Comparison of ENCODE assay signal across 17 cellular contexts in genomic region chr9:116812231-116813028, GRCh38.
DNase-seq lines count a peak whose midpoint lies in the region; ATAC-seq, FAIRE-seq and TF ChIP-seq lines count a peak whose summit lies in the region.
"Had no signal": no experiment of that assay in that cellular context is flagged by ENCODE, and none has a peak within 500 bp of the region (broad histone marks: within the 10 kb centered on the region; RNA-seq: fewer than 3 reads in every experiment).

No MANE protein-coding gene starts in this region.

- H3K4me3 ChIP-seq in brain microvascular endothelial cell (ENCODE audit: low read depth, low read length) (no peak overlapping the region), adrenal gland (no peak overlapping the region)

- H3K36me3 ChIP-seq in brain microvascular endothelial cell (replicated peaks): no peaks in the 10 kb centered on the region
- no peaks in the 10 kb centered on the region for H3K36me3 ChIP-seq in adrenal gland (replicated peaks in 1 of 2)

- no peaks in the 10 kb centered on the region for H3K9me3 ChIP-seq in adrenal gland (replicated peaks in 1 of 3)

- in situ Hi-C loops in brain microvascular endothelial cell (cut with HindIII; ENCODE audit: low pct_ligation_motif_present, low sequenced_read_pairs): no loop called here

- intact Hi-C loops in posterior vena cava (cut with DNase I) (no loop called here), adrenal gland (cut with DNase I) (no loop called here)

- WGBS in adrenal gland, 4 donors: 62 to 73% (median 64%) methylated on average over 7 of the region's 7 CpGs

- TF ChIP-seq POLR2A in adrenal gland (IDR thresholded peaks at IDR 0.05): no peak

- ATAC-seq in HG03097 (IDR thresholded peaks at IDR 0.05; ENCODE audit: low FRiP score, unreplicated experiment): no peak
- ATAC-seq: Panc1 had no signal

- H3K27me3 ChIP-seq in brain microvascular endothelial cell (replicated peaks) (no peaks in the 10 kb centered on the region), adrenal gland (no peaks in the 10 kb centered on the region)

- H3K27ac ChIP-seq in brain microvascular endothelial cell (no peak overlapping the region), adrenal gland (no peak overlapping the region)

- DNase-seq in D721Med (ENCODE audit: insufficient read length, low spot score): no peak
- DNase-seq in NCI-H82 (lab: John Stamatoyannopoulos, UW): peak; percentile 96
- DNase-seq in brain microvascular endothelial cell: peak; percentile 5
- peak; percentile 28 for DNase-seq in kidney tubule cell (ENCODE audit: low spot score)
- DNase-seq in posterior vena cava (ENCODE audit: low spot score): no peak
- no peak for DNase-seq in DMS53 (lab: John Stamatoyannopoulos, UW)
- DNase-seq in adrenal gland: no peak
- DNase-seq: C1 segment of cervical spinal cord, H9, NCI-H1048, NCI-H1694, NCI-H345, NCI-H748 treated with DMSO at 0.1 percent for 48 hours, SHP77 treated with DMSO at 0.1 percent for 48 hours had no signal

- H3K4me1 ChIP-seq in adrenal gland (replicated peaks in 1 of 2): no peaks in the 10 kb centered on the region

- TF ChIP-seq CTCF in D721Med (IDR thresholded peaks at IDR 0.05; ENCODE audit: insufficient read depth, missing control alignments): no peak
- TF ChIP-seq CTCF in brain microvascular endothelial cell (IDR thresholded peaks at IDR 0.05; ENCODE audit: low read depth, low read length, missing control alignments): no peak
- TF ChIP-seq CTCF in adrenal gland (IDR thresholded peaks at IDR 0.05): no peak

- FAIRE-seq in D721Med (lab: Jason Lieb, UNC): peak; percentile 98
- FAIRE-seq: GM12891 had no signal

Comparison
In these comparisons a context has a peak if more than half of its experiments do, and no peak if none do; other contexts are left out.
1. DNase-seq: peak in NCI-H82 (single experiment), brain microvascular endothelial cell (single experiment) and kidney tubule cell (single experiment); none in D721Med (single experiment), posterior vena cava (single experiment), DMS53 (single experiment) and adrenal gland (0 of 7).